ENCODE assay signal across 29 cellular contexts in genomic region chr1:38551908-38552307, GRCh38.
"Had no signal": no experiment of that assay in that cellular context is flagged by ENCODE, and none has a peak within 500 bp of the region (broad histone marks: within the 10 kb centered on the region; RNA-seq: fewer than 3 reads in every experiment).

No MANE protein-coding gene starts in this region.

- H3K4me3 ChIP-seq: stomach, suprapubic skin, testis, thoracic aorta, thyroid gland, tibial artery, tibial nerve, transverse colon, upper lobe of left lung, upper lobe of right lung, uterus, vagina had no signal

- DNase-seq: stimulated activated CD4-positive, alpha-beta T cell treated with anti-CD3 and anti-CD28 coated beads, Interleukin-2, amount 100 ng/mL, for 48 hours; stimulated activated CD4-positive, alpha-beta T cell treated with anti-CD3 and anti-CD28 coated beads, Interleukin-4, amount 100 ng/mL, for 1 hour; stimulated activated CD4-positive, alpha-beta T cell treated with anti-CD3 and anti-CD28 coated beads, Interleukin-4, amount 100 ng/mL, for 24 hours; stimulated activated CD4-positive, alpha-beta T cell treated with anti-CD3 and anti-CD28 coated beads, Interleukin-4, amount 100 ng/mL, for 4 hours; stimulated activated CD8-positive, alpha-beta memory T cell treated with anti-CD3 and anti-CD28 coated beads, Interleukin-4, amount 100 ng/mL, for 48 hours; stimulated activated naive B cell treated with anti-CD40 and anti-IgM and Interleukin-4, amounts not matched to agents 10 μg/mL and 1 μg/mL and 100 μg/mL, for 72 hours; stimulated activated naive CD4-positive, alpha-beta T cell; stimulated activated naive CD4-positive, alpha-beta T cell treated with Interleukin-2 at 50 U/mL for 16 hours; stimulated activated naive CD8-positive, alpha-beta T cell treated with anti-CD3 and anti-CD28 coated beads, Interleukin-15, amount 100 ng/mL, for 72 hours; stimulated activated naive CD8-positive, alpha-beta T cell treated with anti-CD3 and anti-CD28 coated beads, Interleukin-15, Interleukin-2, amounts not matched to agents 100 U/mL and 50 U/mL, for 24 hours; stomach; substantia nigra; testis; thyroid gland; tibial artery; transverse colon; trophoblast cell; upper lobe of left lung; upper lobe of right lung; uterus had no signal

- H3K36me3 ChIP-seq: stomach, suprapubic skin, thoracic aorta, thyroid gland, tibial artery, tibial nerve, transverse colon, upper lobe of left lung, upper lobe of right lung, uterus, vagina had no signal

- H3K36me3 Mint-ChIP-seq: stimulated activated effector memory CD8-positive, alpha-beta T cell treated with anti-CD3 and anti-CD28 coated beads, Interleukin-12 subunit alpha, Interleukin-12 subunit beta, amount 100 ng/mL, for 72 hours; stimulated activated memory B cell treated with anti-CD40 and anti-IgM and Interleukin-4, amounts not matched to agents 10 μg/mL and 1 μg/mL and 100 μg/mL, for 72 hours; stimulated activated naive B cell treated with anti-CD40 and anti-IgM and Interleukin-4, amounts not matched to agents 10 μg/mL and 1 μg/mL and 100 μg/mL, for 72 hours; type B pancreatic cell had no signal

- H3K27me3 ChIP-seq: testis, thyroid gland, upper lobe of left lung, upper lobe of right lung, uterus, vagina had no signal

- H3K4me3 Mint-ChIP-seq: stimulated activated effector memory CD8-positive, alpha-beta T cell treated with anti-CD3 and anti-CD28 coated beads, Interleukin-12 subunit alpha, Interleukin-12 subunit beta, amount 100 ng/mL, for 72 hours; stimulated activated memory B cell treated with anti-CD40 and anti-IgM and Interleukin-4, amounts not matched to agents 10 μg/mL and 1 μg/mL and 100 μg/mL, for 72 hours; stimulated activated naive B cell treated with anti-CD40 and anti-IgM and Interleukin-4, amounts not matched to agents 10 μg/mL and 1 μg/mL and 100 μg/mL, for 72 hours; stimulated activated naive CD8-positive, alpha-beta T cell treated with anti-CD3 and anti-CD28 coated beads, Interleukin-15, amount 100 ng/mL, for 72 hours; stimulated activated naive CD8-positive, alpha-beta T cell treated with anti-CD3 and anti-CD28 coated beads, Interleukin-15, Interleukin-2, amounts not matched to agents 100 ng/mL and 50 ng/mL, for 24 hours; type B pancreatic cell had no signal

- H3K9me3 Mint-ChIP-seq: stimulated activated effector memory CD8-positive, alpha-beta T cell treated with anti-CD3 and anti-CD28 coated beads, Interleukin-12 subunit alpha, Interleukin-12 subunit beta, amount 100 ng/mL, for 72 hours; stimulated activated memory B cell treated with anti-CD40 and anti-IgM and Interleukin-4, amounts not matched to agents 10 μg/mL and 1 μg/mL and 100 μg/mL, for 72 hours; stimulated activated naive B cell treated with anti-CD40 and anti-IgM and Interleukin-4, amounts not matched to agents 10 μg/mL and 1 μg/mL and 100 μg/mL, for 72 hours; stimulated activated naive CD8-positive, alpha-beta T cell treated with anti-CD3 and anti-CD28 coated beads, Interleukin-15, amount 100 ng/mL, for 72 hours; stimulated activated naive CD8-positive, alpha-beta T cell treated with anti-CD3 and anti-CD28 coated beads, Interleukin-15, Interleukin-2, amounts not matched to agents 100 ng/mL and 50 ng/mL, for 24 hours; type B pancreatic cell had no signal

- ATAC-seq: stimulated activated effector memory CD8-positive, alpha-beta T cell treated with anti-CD3 and anti-CD28 coated beads, Interleukin-12 subunit alpha, Interleukin-12 subunit beta, amount 100 ng/mL, for 72 hours; stimulated activated memory B cell treated with anti-CD40 and anti-IgM and Interleukin-4, amounts not matched to agents 10 μg/mL and 1 μg/mL and 100 μg/mL, for 72 hours; stimulated activated naive B cell treated with anti-CD40 and anti-IgM and Interleukin-4, amounts not matched to agents 10 μg/mL and 1 μg/mL and 100 μg/mL, for 72 hours; stimulated activated naive CD8-positive, alpha-beta T cell treated with anti-CD3 and anti-CD28 coated beads, Interleukin-15, amount 100 ng/mL, for 72 hours; stimulated activated naive CD8-positive, alpha-beta T cell treated with anti-CD3 and anti-CD28 coated beads, Interleukin-15, Interleukin-2, amounts not matched to agents 100 U/mL and 50 U/mL, for 24 hours; upper lobe of right lung had no signal

- H3K27ac Mint-ChIP-seq: stimulated activated effector memory CD8-positive, alpha-beta T cell treated with anti-CD3 and anti-CD28 coated beads, Interleukin-12 subunit alpha, Interleukin-12 subunit beta, amount 100 ng/mL, for 72 hours; stimulated activated memory B cell treated with anti-CD40 and anti-IgM and Interleukin-4, amounts not matched to agents 10 μg/mL and 1 μg/mL and 100 μg/mL, for 72 hours; stimulated activated naive B cell treated with anti-CD40 and anti-IgM and Interleukin-4, amounts not matched to agents 10 μg/mL and 1 μg/mL and 100 μg/mL, for 72 hours; stimulated activated naive CD8-positive, alpha-beta T cell treated with anti-CD3 and anti-CD28 coated beads, Interleukin-15, amount 100 ng/mL, for 72 hours; stimulated activated naive CD8-positive, alpha-beta T cell treated with anti-CD3 and anti-CD28 coated beads, Interleukin-15, Interleukin-2, amounts not matched to agents 100 ng/mL and 50 ng/mL, for 24 hours; type B pancreatic cell had no signal

- FAIRE-seq: urothelium cell line had no signal

- H3K4me1 ChIP-seq: stomach, suprapubic skin, testis, thyroid gland, tibial artery, tibial nerve, transverse colon, upper lobe of left lung, upper lobe of right lung, uterus, vagina had no signal

- H3K27ac ChIP-seq: stomach, suprapubic skin, testis, thoracic aorta, thyroid gland, tibial artery, tibial nerve, transverse colon, upper lobe of left lung, upper lobe of right lung, uterus, vagina had no signal

- H3K9me3 ChIP-seq: stomach, suprapubic skin, testis, thoracic aorta, thyroid gland, tibial artery, tibial nerve, transverse colon, upper lobe of left lung, upper lobe of right lung, uterus, vagina had no signal
